Comparison of ENCODE assay signal across 8 cellular contexts in genomic region chr15:85543741-85544155, GRCh38.
DNase-seq lines count a peak whose midpoint lies in the region; ATAC-seq and TF ChIP-seq lines count a peak whose summit lies in the region.

No MANE protein-coding gene starts in this region.

- H3K27ac ChIP-seq in testis: peak overlapping the region; percentile 26 to 56

- intact Hi-C loops in left colon (cut with DNase I, micrococcal nuclease): no loop called here
- intact Hi-C loops in testis (cut with DNase I; ENCODE audit: low total_unique reads): no loop called here

- peak in 1 of 3 experiments; percentile 20 for TF ChIP-seq CTCF in testis (IDR thresholded peaks at IDR 0.05)

- peaks cover 7% of the 10 kb centered on the region for H3K36me3 Mint-ChIP-seq in activated naive CD8-positive, alpha-beta T cell

- H3K36me3 ChIP-seq in testis (ENCODE audit: low read depth, missing control alignments): no peaks in the 10 kb centered on the region

- H3K27me3 ChIP-seq in testis: no peaks in the 10 kb centered on the region

- peak overlapping the region; percentile 61 for H3K27ac Mint-ChIP-seq in activated naive CD8-positive, alpha-beta T cell

- H3K27me3 Mint-ChIP-seq in activated naive CD8-positive, alpha-beta T cell: no peaks in the 10 kb centered on the region

- no peaks in the 10 kb centered on the region for H3K9me3 Mint-ChIP-seq in activated naive CD8-positive, alpha-beta T cell (ENCODE audit: low read depth)

- no peak overlapping the region for H3K4me3 ChIP-seq in testis

- peak; percentile 84 for ATAC-seq in left colon
- no peak for ATAC-seq in HG03280 (IDR thresholded peaks at IDR 0.05; ENCODE audit: unreplicated experiment)
- no peak for ATAC-seq in HG03196 (IDR thresholded peaks at IDR 0.05; ENCODE audit: unreplicated experiment)

- H3K4me1 Mint-ChIP-seq in activated naive CD8-positive, alpha-beta T cell (ENCODE audit: low read depth): peaks cover 78% of the 10 kb centered on the region

- WGBS in testis, 2 donors: 39 to 43% methylated on average over 14 to 15 of the region's 15 CpGs

- peak; percentile 14 for DNase-seq in COLO829 (ENCODE audit: low spot score)
- DNase-seq in NCI-H2227 (lab: John Stamatoyannopoulos, UW; ENCODE audit: unreplicated experiment): peak; percentile 45
- DNase-seq in left colon: peak; percentile 87 to 93
- peak; percentile 83 for DNase-seq in testis
- no peak for DNase-seq in NCI-H1048 (lab: John Stamatoyannopoulos, UW)

- peaks cover 13% of the 10 kb centered on the region for H3K4me1 ChIP-seq in testis

- TF ChIP-seq POLR2A in testis (IDR thresholded peaks at IDR 0.05): no peak

- H3K9me3 ChIP-seq in testis: no peaks in the 10 kb centered on the region

- H3K4me3 Mint-ChIP-seq in activated naive CD8-positive, alpha-beta T cell: peak overlapping the region; percentile 60
